In genomic region chr1:58816072-58816746, GRCh38 we compare ENCODE assay signal across 1 cellular context.
TF ChIP-seq lines count a peak whose summit lies in the region.

No MANE protein-coding gene starts in this region.

TF ChIP-seq in HEK293, 187 proteins besides CTCF, POLR2A, EP300 and RAD21 (continued from another document and continues in another):
- TF ChIP-seq, protein P1, sequence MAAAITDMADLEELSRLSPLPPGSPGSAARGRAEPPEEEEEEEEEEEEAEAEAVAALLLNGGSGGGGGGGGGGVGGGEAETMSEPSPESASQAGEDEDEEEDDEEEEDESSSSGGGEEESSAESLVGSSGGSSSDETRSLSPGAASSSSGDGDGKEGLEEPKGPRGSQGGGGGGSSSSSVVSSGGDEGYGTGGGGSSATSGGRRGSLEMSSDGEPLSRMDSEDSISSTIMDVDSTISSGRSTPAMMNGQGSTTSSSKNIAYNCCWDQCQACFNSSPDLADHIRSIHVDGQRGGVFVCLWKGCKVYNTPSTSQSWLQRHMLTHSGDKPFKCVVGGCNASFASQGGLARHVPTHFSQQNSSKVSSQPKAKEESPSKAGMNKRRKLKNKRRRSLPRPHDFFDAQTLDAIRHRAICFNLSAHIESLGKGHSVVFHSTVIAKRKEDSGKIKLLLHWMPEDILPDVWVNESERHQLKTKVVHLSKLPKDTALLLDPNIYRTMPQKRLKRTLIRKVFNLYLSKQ (tag by site-specific recombination; IDR thresholded peaks at IDR 0.05; ENCODE audit: borderline replicate concordance) = no peak
- peak; percentile 47 for TF ChIP-seq ZIC2 (tag by site-specific recombination; IDR thresholded peaks at IDR 0.05)
- TF ChIP-seq ZNF510 (tag by site-specific recombination; IDR thresholded peaks at IDR 0.05; ENCODE audit: insufficient replicate concordance) = no peak
- TF ChIP-seq ZNF223 (tag by site-specific recombination; IDR thresholded peaks at IDR 0.05) = 0 out of 2 replicates have a peak, but pooled peaks have one; percentile 27
- no peak for TF ChIP-seq PRDM2 (tag by site-specific recombination; IDR thresholded peaks at IDR 0.05; ENCODE audit: borderline replicate concordance)
- TF ChIP-seq HOXC10 (CRISPR knock-in tag; IDR thresholded peaks at IDR 0.05) = no peak
- TF ChIP-seq ZNF792 (tag by site-specific recombination; IDR thresholded peaks at IDR 0.05) = no peak
- no peak for TF ChIP-seq ZNF423 (tag by site-specific recombination; IDR thresholded peaks at IDR 0.05)
- no peak for TF ChIP-seq SCRT1 (tag by site-specific recombination; IDR thresholded peaks at IDR 0.05; ENCODE audit: borderline replicate concordance)
- TF ChIP-seq PBX3 (CRISPR knock-in tag; IDR thresholded peaks at IDR 0.05) = 0 out of 2 replicates have a peak, but pooled peaks have one; percentile 50
- TF ChIP-seq, protein P2, sequence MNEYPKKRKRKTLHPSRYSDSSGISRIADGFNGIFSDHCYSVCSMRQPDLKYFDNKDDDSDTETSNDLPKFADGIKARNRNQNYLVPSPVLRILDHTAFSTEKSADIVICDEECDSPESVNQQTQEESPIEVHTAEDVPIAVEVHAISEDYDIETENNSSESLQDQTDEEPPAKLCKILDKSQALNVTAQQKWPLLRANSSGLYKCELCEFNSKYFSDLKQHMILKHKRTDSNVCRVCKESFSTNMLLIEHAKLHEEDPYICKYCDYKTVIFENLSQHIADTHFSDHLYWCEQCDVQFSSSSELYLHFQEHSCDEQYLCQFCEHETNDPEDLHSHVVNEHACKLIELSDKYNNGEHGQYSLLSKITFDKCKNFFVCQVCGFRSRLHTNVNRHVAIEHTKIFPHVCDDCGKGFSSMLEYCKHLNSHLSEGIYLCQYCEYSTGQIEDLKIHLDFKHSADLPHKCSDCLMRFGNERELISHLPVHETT (tag by site-specific recombination; IDR thresholded peaks at IDR 0.05) = no peak
- no peak for TF ChIP-seq OVOL3 (tag by site-specific recombination; IDR thresholded peaks at IDR 0.05)
- TF ChIP-seq ZNF112 (tag by site-specific recombination; IDR thresholded peaks at IDR 0.05) = no peak
- peak; percentile 56; the same call in 1 of the 2 replicates for TF ChIP-seq SP3 (tag by site-specific recombination; IDR thresholded peaks at IDR 0.05)
- no peak for TF ChIP-seq REPIN1 (tag by site-specific recombination; IDR thresholded peaks at IDR 0.05; ENCODE audit: low read depth)
- TF ChIP-seq ZNF16 (tag by site-specific recombination; IDR thresholded peaks at IDR 0.05; ENCODE audit: low read depth) = no peak
- TF ChIP-seq ZBTB21 (tag by site-specific recombination; IDR thresholded peaks at IDR 0.05) = 0 out of 2 replicates have a peak, but pooled peaks have one; percentile 12
- TF ChIP-seq ZNF404 (tag by site-specific recombination; IDR thresholded peaks at IDR 0.05) = no peak
- no peak for TF ChIP-seq SCRT2 (tag by site-specific recombination; IDR thresholded peaks at IDR 0.05)
- TF ChIP-seq ZBTB8A (tag by site-specific recombination; IDR thresholded peaks at IDR 0.05) = peak; percentile 98
- TF ChIP-seq, protein P3, sequence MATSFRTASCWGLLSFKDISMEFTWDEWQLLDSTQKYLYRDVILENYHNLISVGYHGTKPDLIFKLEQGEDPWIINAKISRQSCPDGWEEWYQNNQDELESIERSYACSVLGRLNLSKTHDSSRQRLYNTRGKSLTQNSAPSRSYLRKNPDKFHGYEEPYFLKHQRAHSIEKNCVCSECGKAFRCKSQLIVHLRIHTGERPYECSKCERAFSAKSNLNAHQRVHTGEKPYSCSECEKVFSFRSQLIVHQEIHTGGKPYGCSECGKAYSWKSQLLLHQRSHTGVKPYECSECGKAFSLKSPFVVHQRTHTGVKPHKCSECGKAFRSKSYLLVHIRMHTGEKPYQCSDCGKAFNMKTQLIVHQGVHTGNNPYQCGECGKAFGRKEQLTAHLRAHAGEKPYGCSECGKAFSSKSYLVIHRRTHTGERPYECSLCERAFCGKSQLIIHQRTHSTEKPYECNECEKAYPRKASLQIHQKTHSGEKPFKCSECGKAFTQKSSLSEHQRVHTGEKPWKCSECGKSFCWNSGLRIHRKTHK (tag by site-specific recombination; IDR thresholded peaks at IDR 0.05) = no peak
- TF ChIP-seq HOXD13 (CRISPR knock-in tag; IDR thresholded peaks at IDR 0.05; ENCODE audit: borderline replicate concordance) = no peak
- no peak for TF ChIP-seq ZNF23 (tag by site-specific recombination; IDR thresholded peaks at IDR 0.05; ENCODE audit: borderline replicate concordance)
- TF ChIP-seq, protein P4, sequence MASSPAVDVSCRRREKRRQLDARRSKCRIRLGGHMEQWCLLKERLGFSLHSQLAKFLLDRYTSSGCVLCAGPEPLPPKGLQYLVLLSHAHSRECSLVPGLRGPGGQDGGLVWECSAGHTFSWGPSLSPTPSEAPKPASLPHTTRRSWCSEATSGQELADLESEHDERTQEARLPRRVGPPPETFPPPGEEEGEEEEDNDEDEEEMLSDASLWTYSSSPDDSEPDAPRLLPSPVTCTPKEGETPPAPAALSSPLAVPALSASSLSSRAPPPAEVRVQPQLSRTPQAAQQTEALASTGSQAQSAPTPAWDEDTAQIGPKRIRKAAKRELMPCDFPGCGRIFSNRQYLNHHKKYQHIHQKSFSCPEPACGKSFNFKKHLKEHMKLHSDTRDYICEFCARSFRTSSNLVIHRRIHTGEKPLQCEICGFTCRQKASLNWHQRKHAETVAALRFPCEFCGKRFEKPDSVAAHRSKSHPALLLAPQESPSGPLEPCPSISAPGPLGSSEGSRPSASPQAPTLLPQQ (tag by site-specific recombination; IDR thresholded peaks at IDR 0.05) = peak; percentile 27; the same call in 1 of the 2 replicates
- TF ChIP-seq, protein P5, sequence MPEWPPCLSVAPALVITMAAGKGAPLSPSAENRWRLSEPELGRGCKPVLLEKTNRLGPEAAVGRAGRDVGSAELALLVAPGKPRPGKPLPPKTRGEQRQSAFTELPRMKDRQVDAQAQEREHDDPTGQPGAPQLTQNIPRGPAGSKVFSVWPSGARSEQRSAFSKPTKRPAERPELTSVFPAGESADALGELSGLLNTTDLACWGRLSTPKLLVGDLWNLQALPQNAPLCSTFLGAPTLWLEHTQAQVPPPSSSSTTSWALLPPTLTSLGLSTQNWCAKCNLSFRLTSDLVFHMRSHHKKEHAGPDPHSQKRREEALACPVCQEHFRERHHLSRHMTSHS (tag by site-specific recombination; IDR thresholded peaks at IDR 0.05) = no peak
- TF ChIP-seq FEZF1 (tag by site-specific recombination; IDR thresholded peaks at IDR 0.05) = peak; percentile 45
- TF ChIP-seq ZBTB10 (tag by site-specific recombination; IDR thresholded peaks at IDR 0.05) = peak; percentile 86
- TF ChIP-seq GLI2 (tag by site-specific recombination; IDR thresholded peaks at IDR 0.05; ENCODE audit: borderline replicate concordance, low read depth) = no peak
- no peak for TF ChIP-seq ZNF155 (tag by site-specific recombination; IDR thresholded peaks at IDR 0.05)
- peak; percentile 39; the same call in 1 of the 2 replicates for TF ChIP-seq IKZF3 (tag by site-specific recombination; IDR thresholded peaks at IDR 0.05)
- TF ChIP-seq ZFP41 (tag by site-specific recombination; IDR thresholded peaks at IDR 0.05; ENCODE audit: borderline replicate concordance) = no peak
- TF ChIP-seq ZNF610 (tag by site-specific recombination; IDR thresholded peaks at IDR 0.05; ENCODE audit: borderline replicate concordance) = 0 out of 2 replicates have a peak, but pooled peaks have one; percentile 21
- TF ChIP-seq ZNF660 (tag by site-specific recombination; IDR thresholded peaks at IDR 0.05) = peak; percentile 84
- no peak for TF ChIP-seq ZNF221 (tag by site-specific recombination; IDR thresholded peaks at IDR 0.05; ENCODE audit: borderline replicate concordance)
- TF ChIP-seq SP7 (tag by site-specific recombination; IDR thresholded peaks at IDR 0.05) = peak; percentile 46; the same call in 1 of the 2 replicates
- TF ChIP-seq GFI1B (tag by site-specific recombination; IDR thresholded peaks at IDR 0.05) = no peak
- no peak for TF ChIP-seq ZNF239 (tag by site-specific recombination; IDR thresholded peaks at IDR 0.05)
- no peak for TF ChIP-seq ZNF280D (tag by site-specific recombination; IDR thresholded peaks at IDR 0.05)
- no peak for TF ChIP-seq ZNF350 (tag by site-specific recombination; IDR thresholded peaks at IDR 0.05)
- no peak for TF ChIP-seq ZNF48 (tag by site-specific recombination; IDR thresholded peaks at IDR 0.05)
